Comparison of ENCODE assay signal across 21 cellular contexts in genomic region chr3:94024385-94024784, GRCh38. TPM values are rescaled to one million over a fixed set of nuclear protein-coding genes. Genes with fewer than 3 reads are reported as not detected.
DNase-seq lines count a peak whose midpoint lies in the region; ATAC-seq, FAIRE-seq and TF ChIP-seq lines count a peak whose summit lies in the region.
"Had no signal": no experiment of that assay in that cellular context is flagged by ENCODE, and none has a peak within 500 bp of the region (broad histone marks: within the 10 kb centered on the region; RNA-seq: fewer than 3 reads in every experiment).

No MANE protein-coding gene starts in this region.

- intact Hi-C loops in left ventricle myocardium inferior (cut with micrococcal nuclease), result no loop called here
- intact Hi-C loops in Right ventricle myocardium inferior (cut with DNase I), result no loop called here
- intact Hi-C loops in aorta (cut with DNase I), result no loop called here

- H3K9ac ChIP-seq in mucosa of rectum (ENCODE audit: low read depth in 1 of 2, low read length in 2 of 2), result peak overlapping the region in 1 of 2 donors; percentile 28
- H3K9ac ChIP-seq: BLaER1 treated with 17β-estradiol and CSF1 and Interleukin-3, amounts not matched to agents 10 nM and 100 nM had no signal

- DNase-seq in left ventricle myocardium inferior (no peak), Right ventricle myocardium inferior (ENCODE audit: missing footprints) (no peak), aorta (no peak), DMS53 (lab: John Stamatoyannopoulos, UW) (no peak), C1 segment of cervical spinal cord (lab: John Stamatoyannopoulos, UW) (no peak)
- DNase-seq: 8988T; activated CD4-positive, alpha-beta T cell treated with anti-CD3 and anti-CD28 coated beads, Interleukin-2, amount 50 U/mL, for 4 hours; activated naive CD4-positive, alpha-beta T cell treated with Interleukin-2 at 50 U/mL for 16 hours; activated T-cell treated with anti-CD3 and anti-CD28 coated beads, Interleukin-2, amount 50 U/mL, for 1 hour; body of pancreas; dermis blood vessel endothelial cell; natural killer cell; NCI-H226; posterior cingulate gyrus had no signal

- no peak for TF ChIP-seq CTCF in left ventricle myocardium inferior (IDR thresholded peaks at IDR 0.05; ENCODE audit: borderline replicate concordance)

- no peak overlapping the region for H3K4me3 ChIP-seq in left ventricle myocardium inferior
- peak overlapping the region; percentile 49 to 59 for H3K4me3 ChIP-seq in mucosa of rectum (ENCODE audit: low read length in 2 of 2)
- H3K4me3 ChIP-seq in aorta (ENCODE audit: low read length in 2 of 2), result no peak overlapping the region
- H3K4me3 ChIP-seq: BLaER1 treated with 17β-estradiol and CSF1 and Interleukin-3, amounts not matched to agents 10 nM and 100 nM; body of pancreas; lung; suprapubic skin had no signal

- no peak for ATAC-seq in Right ventricle myocardium inferior
- ATAC-seq in aorta (ENCODE audit: low FRiP score), result peak; percentile 46
- ATAC-seq in HG03095 (IDR thresholded peaks at IDR 0.05; ENCODE audit: unreplicated experiment), result no peak
- ATAC-seq: body of pancreas, natural killer cell had no signal

- H3K27me3 ChIP-seq in left ventricle myocardium inferior (ENCODE audit: low read depth) (no peaks in the 10 kb centered on the region), mucosa of rectum (ENCODE audit: control insufficient read depth in 2 of 2, insufficient read depth in 2 of 2, low read length in 2 of 2) (no peaks in the 10 kb centered on the region), aorta (ENCODE audit: control insufficient read depth in 1 of 2, insufficient read depth in 2 of 2, low read length in 1 of 2) (no peaks in the 10 kb centered on the region)
- H3K27me3 ChIP-seq: BLaER1 treated with 17β-estradiol and CSF1 and Interleukin-3, amounts not matched to agents 10 nM and 100 nM; body of pancreas; suprapubic skin had no signal

- no peaks in the 10 kb centered on the region for H3K9me3 ChIP-seq in left ventricle myocardium inferior (replicated peaks)
- no peaks in the 10 kb centered on the region for H3K9me3 ChIP-seq in mucosa of rectum (ENCODE audit: control insufficient read depth in 2 of 2, low read length in 2 of 2)
- H3K9me3 ChIP-seq in aorta (ENCODE audit: control insufficient read depth, low read length), result no peaks in the 10 kb centered on the region
- H3K9me3 ChIP-seq: BLaER1 treated with 17β-estradiol and CSF1 and Interleukin-3, amounts not matched to agents 10 nM and 100 nM; body of pancreas; suprapubic skin had no signal

- WGBS in aorta, 2 donors, result 7 to 18% methylated on average over 3 of the region's 3 CpGs

- FAIRE-seq in colon (lab: Jason Lieb, UNC), result peak; percentile 93

- H3K36me3 ChIP-seq in left ventricle myocardium inferior (no peaks in the 10 kb centered on the region), mucosa of rectum (ENCODE audit: control insufficient read depth in 2 of 2, insufficient read depth in 2 of 2, low read length in 2 of 2) (no peaks in the 10 kb centered on the region), aorta (ENCODE audit: control insufficient read depth in 1 of 2, insufficient read depth in 2 of 2, low read length in 1 of 2) (no peaks in the 10 kb centered on the region)
- H3K36me3 ChIP-seq: suprapubic skin had no signal

- H3K4me1 ChIP-seq in left ventricle myocardium inferior (peaks cover 20% of the 10 kb centered on the region), mucosa of rectum (ENCODE audit: control insufficient read depth in 2 of 2, insufficient read depth in 2 of 2, low read length in 2 of 2) (peaks cover 0 to 10% of the 10 kb centered on the region in 2 donors), aorta (ENCODE audit: control insufficient read depth in 1 of 2, insufficient read depth in 2 of 2, low read length in 2 of 2) (no peaks in the 10 kb centered on the region)
- H3K4me1 ChIP-seq: BLaER1 treated with 17β-estradiol and CSF1 and Interleukin-3, amounts not matched to agents 10 nM and 100 nM had no signal

- H3K27ac ChIP-seq in left ventricle myocardium inferior (replicated peaks) (peak overlapping the region; percentile 5), mucosa of rectum (ENCODE audit: low read depth in 2 of 2, low read length in 2 of 2) (peak overlapping the region; percentile 53 to 94), aorta (ENCODE audit: low read depth in 1 of 2, low read length in 2 of 2) (no peak overlapping the region)
- H3K27ac ChIP-seq: BLaER1 treated with 17β-estradiol and CSF1 and Interleukin-3, amounts not matched to agents 10 nM and 100 nM; body of pancreas; suprapubic skin had no signal

RNA-seq across cellular contexts. Expression of gene STX19, which starts 4.0 kb away (rescaled TPM):
- total RNA-seq in left ventricle myocardium inferior (not detected), Right ventricle myocardium inferior (not detected), aorta (under 1 TPM in 1 of 2 donors, not detected in 1; 0.54 TPM)
- 1 to 10 TPM in 1 of 2 donors, not detected in 1; 7.1 TPM for polyA plus RNA-seq in aorta
- total RNA-seq: dermis blood vessel endothelial cell, epithelial cell of proximal tubule, natural killer cell had no signal

RNA-seq across cellular contexts. Expression of gene DHFR2, which starts 38.3 kb away (rescaled TPM):
- total RNA-seq in left ventricle myocardium inferior (3.9 TPM), Right ventricle myocardium inferior (2.7 TPM), aorta (1 to 10 TPM; 4.5 to 7.1 TPM)
- 1 to 10 TPM; 2.3 to 4.3 TPM for polyA plus RNA-seq in aorta

RNA-seq across cellular contexts. Expression of gene NSUN3, which starts 38.5 kb away (rescaled TPM):
- 5.9 TPM for total RNA-seq in left ventricle myocardium inferior
- total RNA-seq in Right ventricle myocardium inferior, result 4.8 TPM
- 10 to 100 TPM; 15.5 to 20.0 TPM for total RNA-seq in aorta
- polyA plus RNA-seq in aorta, result 10 to 100 TPM in 1 of 2 donors, 1 to 10 TPM in 1; 3.9 to 12.3 TPM

RNA-seq across cellular contexts. Expression of gene ARL13B, which starts 44.4 kb away (rescaled TPM):
- total RNA-seq in left ventricle myocardium inferior, result 5.6 TPM
- 3.4 TPM for total RNA-seq in Right ventricle myocardium inferior
- total RNA-seq in aorta, result 10 to 100 TPM; 16.5 to 19.1 TPM
- polyA plus RNA-seq in aorta, result 1 to 10 TPM; 5.0 to 7.6 TPM

RNA-seq across cellular contexts. Expression of gene PROS1, which starts 50.7 kb away (rescaled TPM):
- total RNA-seq in left ventricle myocardium inferior (48.3 TPM), Right ventricle myocardium inferior (23.1 TPM), aorta (100 to 1,000 TPM in 1 of 2 donors, 10 to 100 TPM in 1; 81.1 to 132 TPM)
- polyA plus RNA-seq in aorta, result 100 to 1,000 TPM in 1 of 2 donors, 10 to 100 TPM in 1; 40.5 to 125 TPM

Comparison
In these comparisons a context has a peak if more than half of its experiments do, and no peak if none do; other contexts are left out.
1. H3K27ac ChIP-seq: peak in left ventricle myocardium inferior (single experiment) and mucosa of rectum (2 of 2); none in aorta (0 of 2).
2. H3K4me3 ChIP-seq: peak in mucosa of rectum (2 of 2); none in left ventricle myocardium inferior (single experiment) and aorta (0 of 2).